In the genomic region with DNA sequence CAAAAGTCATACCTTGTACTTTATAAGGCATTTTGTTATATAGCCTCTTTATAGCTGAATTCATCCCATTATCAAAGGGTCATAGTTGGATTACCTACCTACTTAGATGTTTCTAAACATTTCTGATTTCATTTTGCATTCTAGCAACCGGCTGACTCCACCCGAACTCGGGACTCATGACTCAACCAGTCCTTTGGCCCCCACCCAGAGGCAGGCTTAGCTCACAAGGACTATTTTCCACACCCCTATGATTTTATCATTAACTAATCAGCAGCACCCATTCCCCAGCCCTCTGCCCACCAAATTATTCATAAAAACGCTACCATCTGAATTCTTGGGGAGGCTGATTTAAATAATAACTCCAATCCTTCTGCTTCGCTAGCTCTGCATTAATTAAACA, we compare ENCODE assay signal across 13 cellular contexts.
DNase-seq lines count a peak whose midpoint lies in the region; ATAC-seq and TF ChIP-seq lines count a peak whose summit lies in the region.
"Had no signal": no experiment of that assay in that cellular context is flagged by ENCODE, and none has a peak within 500 bp of the region (broad histone marks: within the 10 kb centered on the region; RNA-seq: fewer than 3 reads in every experiment).

No MANE protein-coding gene starts in this region.

- H3K9me3 ChIP-seq in heart left ventricle (no peaks in the 10 kb centered on the region), mucosa of descending colon (no peaks in the 10 kb centered on the region), aorta (ENCODE audit: control insufficient read depth, low read length) (no peaks in the 10 kb centered on the region)

- intact Hi-C loops in heart left ventricle (cut with DNase I): loop anchor here (2.0 to 10.0 kb wide), 12 partner anchors 125 to 677 kb away; a partner anchor contains a TSS
- intact Hi-C loops in cardiac septum (cut with DNase I): loop anchor here (2.0 to 10.0 kb wide), 5 partner anchors 235 to 542 kb away; a partner anchor contains a TSS
- intact Hi-C loops in mucosa of descending colon (cut with DNase I, micrococcal nuclease): loop anchor here (5.0 to 10.0 kb wide), 2 partner anchors 397 to 515 kb away; a partner anchor contains a TSS
- intact Hi-C loops in aorta (cut with DNase I): loop anchor here (2.0 to 10.0 kb wide), 7 partner anchors 57 to 542 kb away; no protein-coding TSS in a partner anchor

- H3K36me3 ChIP-seq in heart left ventricle (no peaks in the 10 kb centered on the region), mucosa of descending colon (ENCODE audit: low read depth) (no peaks in the 10 kb centered on the region), aorta (ENCODE audit: control insufficient read depth in 1 of 2, insufficient read depth in 2 of 2, low read length in 1 of 2) (peaks cover 0 to 2% of the 10 kb centered on the region in 2 donors)

- WGBS in heart left ventricle, 4 donors: 54 to 70% (median 68%) methylated on average over 5 of the region's 5 CpGs
- WGBS in aorta, 2 donors: 31 to 49% methylated on average over 5 of the region's 5 CpGs

- TF ChIP-seq CTCF in heart left ventricle (IDR thresholded peaks at IDR 0.05): no peak
- no peak for TF ChIP-seq CTCF in epithelial cell of esophagus (IDR thresholded peaks at IDR 0.05; ENCODE audit: insufficient read depth, low read depth, low read length, missing control alignments)
- TF ChIP-seq CTCF in mucosa of descending colon (IDR thresholded peaks at IDR 0.05): no peak

- H3K27ac ChIP-seq in heart left ventricle (no peak overlapping the region), aorta (ENCODE audit: low read depth in 1 of 2, low read length in 2 of 2) (no peak overlapping the region)

- H3K27me3 ChIP-seq in heart left ventricle (peaks cover 0 to 22% (median 0%) of the 10 kb centered on the region in 9 donors), aorta (ENCODE audit: control insufficient read depth in 1 of 2, insufficient read depth in 2 of 2, low read length in 1 of 2) (no peaks in the 10 kb centered on the region)

- ATAC-seq in heart left ventricle (peak in 3 of 4 donors; percentile 16 to 41 (median 39)), mucosa of descending colon (peak; percentile 24), aorta (ENCODE audit: low FRiP score) (peak; percentile 20), HG03469 (IDR thresholded peaks at IDR 0.05; ENCODE audit: unreplicated experiment) (no peak)
- ATAC-seq: activated naive CD8-positive, alpha-beta T cell treated with anti-CD3 and anti-CD28 coated beads, Interleukin-2, amount 50 U/mL, for 24 hours had no signal

- DNase-seq in heart left ventricle (peak in 3 of 5 donors; percentile 21 to 60 (median 51)), cardiac septum (ENCODE audit: low spot score) (no peak), epithelial cell of esophagus (ENCODE audit: low read depth) (peak; percentile 76), mucosa of descending colon (peak in 2 of 3 donors; percentile 36 to 40), aorta (peak; percentile 79 to 86), NCI-H524 treated with DMSO at 0.1 percent for 48 hours (lab: John Stamatoyannopoulos, UW) (no peak), epidermal melanocyte (ENCODE audit: insufficient read length, low spot score) (no peak)
- DNase-seq: activated CD4-positive, alpha-beta T cell treated with anti-CD3 and anti-CD28 coated beads, Interleukin-2, amount 50 U/mL, for 48 hours; activated naive CD8-positive, alpha-beta T cell treated with anti-CD3 and anti-CD28 coated beads, Interleukin-2, amount 50 U/mL, for 24 hours; GDM1; NCI-H446; stimulated activated CD4-positive, alpha-beta T cell treated with anti-CD3 and anti-CD28 coated beads, Interleukin-2, amount 100 ng/mL, for 24 hours had no signal

- H3K4me3 ChIP-seq in heart left ventricle (no peak overlapping the region), epithelial cell of esophagus (ENCODE audit: low read length) (no peak overlapping the region), mucosa of descending colon (no peak overlapping the region), aorta (ENCODE audit: low read length in 2 of 2) (no peak overlapping the region)

- H3K4me1 ChIP-seq in heart left ventricle (peaks cover 0 to 20% (median 10%) of the 10 kb centered on the region in 12 donors), mucosa of descending colon (ENCODE audit: low read depth) (peaks cover 3% of the 10 kb centered on the region), aorta (ENCODE audit: control insufficient read depth in 1 of 2, insufficient read depth in 2 of 2, low read length in 2 of 2) (no peaks in the 10 kb centered on the region)

- no peak for TF ChIP-seq POLR2A in heart left ventricle (IDR thresholded peaks at IDR 0.05)

Comparison
In these comparisons a context has a peak if more than half of its experiments do, and no peak if none do; other contexts are left out.
1. DNase-seq: peak in heart left ventricle (3 of 5), epithelial cell of esophagus (single experiment), mucosa of descending colon (2 of 3) and aorta (2 of 2); none in cardiac septum (single experiment), NCI-H524 treated with DMSO at 0.1 percent for 48 hours (single experiment) and epidermal melanocyte (single experiment).